In genomic region chr11:124673333-124674167, GRCh38 we compare ENCODE assay signal across 8 cellular contexts. TPM values are rescaled to one million over a fixed set of nuclear protein-coding genes. Genes with fewer than 3 reads are reported as not detected.
DNase-seq lines count a peak whose midpoint lies in the region; ATAC-seq and TF ChIP-seq lines count a peak whose summit lies in the region.

Gene SIAE, minus strand, starts transcription at chr11:124673739. Its CDS starts 31 bp downstream, at chr11:124673708.
Gene SPA17, plus strand, starts transcription at chr11:124673904. Its CDS starts 1,361 bp downstream, at chr11:124675265.

- peak within 1 kb of the TSS; percentile 90 for H3K4me3 Mint-ChIP-seq in WTC11

- CTCF ChIA-PET in A673 (lab: Charles Lee) (interaction anchor here (0.6 to 1.6 kb wide), 7 partner anchors 9 to 163 kb away, joined by 3 to 12 read pairs (median 4); no protein-coding TSS in a partner anchor), WTC11 (lab: Charles Lee) (interaction anchor here (0.6 to 3.1 kb wide), 22 partner anchors 17 to 750 kb away, joined by 3 to 26 read pairs (median 4); partner anchors contain the start of genes ESAM, NRGN, TBRG1 and VSIG2)

- peaks cover 11% of the 10 kb centered on the region for H3K4me1 Mint-ChIP-seq in WTC11

- H3K9me3 ChIP-seq in A673 (ENCODE audit: low read depth, low read length, poor library complexity, severe bottlenecking), result no peaks in the 10 kb centered on the region

- H3K27ac ChIP-seq in A673 (ENCODE audit: low read depth, low read length, poor library complexity, severe bottlenecking) (peak within 1 kb of the TSS; percentile 76), skin epidermis (peak within 1 kb of the TSS; percentile 74 to 97 (median 85))

- no peaks in the 10 kb centered on the region for H3K36me3 ChIP-seq in A673 (ENCODE audit: insufficient read depth, low read length, poor library complexity, severe bottlenecking)

- TF ChIP-seq CTCF in A673 (conservative IDR thresholded peaks at IDR 0.05; ENCODE audit: low read depth, low read length), result no peak
- TF ChIP-seq CTCF in WTC11 (IDR thresholded peaks at IDR 0.05), result no peak
- no peak for TF ChIP-seq CTCF in cardiac fibroblast (IDR thresholded peaks at IDR 0.05; ENCODE audit: low read depth, low read length)

- no peaks in the 10 kb centered on the region for H3K9me3 Mint-ChIP-seq in WTC11

- DNase-seq in A673 (ENCODE audit: low spot score) (peak; percentile 97), NCI-H2196 treated with DMSO at 0.1 percent for 48 hours (lab: John Stamatoyannopoulos, UW; ENCODE audit: unreplicated experiment) (peak; percentile 93), WTC11 (ENCODE audit: low spot score) (peak; percentile 96), cardiac fibroblast (ENCODE audit: low read depth in 2 of 2) (peak; percentile 98), iPS-NIHi11 (ENCODE audit: low spot score) (peak; percentile 97)

- no peaks in the 10 kb centered on the region for H3K27me3 ChIP-seq in A673 (replicated peaks; ENCODE audit: insufficient read depth, low read depth, low read length, poor library complexity)

- ATAC-seq in GM18858 (IDR thresholded peaks at IDR 0.05; ENCODE audit: unreplicated experiment) (peak; percentile 52), HG03066 (IDR thresholded peaks at IDR 0.05; ENCODE audit: low read depth, unreplicated experiment) (peak; percentile 85), WTC11 (peak; percentile 97)

- no peaks in the 10 kb centered on the region for H3K36me3 Mint-ChIP-seq in WTC11

- H3K27ac Mint-ChIP-seq in WTC11, result peak within 1 kb of the TSS; percentile 86

- peaks cover 23% of the 10 kb centered on the region for H3K27me3 Mint-ChIP-seq in WTC11 (ENCODE audit: low read depth)

- peak within 1 kb of the TSS; percentile 73 for H3K4me3 ChIP-seq in A673 (ENCODE audit: low read depth, low read length, poor library complexity, severe bottlenecking)
- H3K4me3 ChIP-seq in cardiac fibroblast (replicated peaks in 1 of 2; ENCODE audit: low read depth in 2 of 2, low read length in 2 of 2), result peak within 1 kb of the TSS; percentile 70 to 83
- H3K4me3 ChIP-seq in skin epidermis, result peak within 1 kb of the TSS; percentile 51 to 74 (median 60)

- POLR2A ChIA-PET in A673 (lab: Charles Lee; ENCODE audit: low non-redundant PET), result no interaction called here
- POLR2A ChIA-PET in WTC11 (lab: Charles Lee), result interaction anchor here (0.6 to 1.0 kb wide), 8 partner anchors 10 to 496 kb away, joined by 3 to 4 read pairs (median 3); partner anchors contain the start of gene ESAM

- intact Hi-C loops in A673 (cut with micrococcal nuclease; ENCODE audit: unreplicated experiment), result loop anchor here (1.0 kb wide), 1 partner anchor 73 kb away; no protein-coding TSS in a partner anchor

- H3K4me1 ChIP-seq in A673 (ENCODE audit: insufficient read depth, low read length, poor library complexity, severe bottlenecking), result peaks cover 10% of the 10 kb centered on the region

- no TSS peak for BruUV-seq in A673 (replicated peaks; lab: Mats Ljungman, UMichigan)

TF ChIP-seq in WTC11, 78 proteins besides CTCF, POLR2A, EP300 and RAD21:
- peak; percentile 57 for TF ChIP-seq FOXP1 (CRISPR knock-in tag; IDR thresholded peaks at IDR 0.05; ENCODE audit: borderline replicate concordance)
- TF ChIP-seq ATF6 (CRISPR knock-in tag; IDR thresholded peaks at IDR 0.05), result no peak
- peak; percentile 63; the same call in 1 of the 2 replicates for TF ChIP-seq GABPB1 (CRISPR knock-in tag; IDR thresholded peaks at IDR 0.05)
- 0 out of 2 replicates have a peak, but pooled peaks have one; percentile 71 for TF ChIP-seq MYBL2 (CRISPR knock-in tag; IDR thresholded peaks at IDR 0.05)
- TF ChIP-seq SP1 (CRISPR knock-in tag; conservative IDR thresholded peaks at IDR 0.05), result peak; percentile 72; the same call in 1 of the 2 replicates
- TF ChIP-seq MAX (CRISPR knock-in tag; IDR thresholded peaks at IDR 0.05), result peak; percentile 31; the same call in 1 of the 2 replicates
TF ChIP-seq in WTC11: peak in this region for 5.

RNA-seq across cellular contexts. Expression of gene SIAE, which starts in this region (rescaled TPM):
- total RNA-seq in A673 (2021) (11.2 and 12.0 TPM in 2 replicates), WTC11 (2021) (4.4 to 4.9 TPM (median 4.8 TPM) in 3 replicates)

RNA-seq across cellular contexts. Expression of gene SPA17, which starts in this region (rescaled TPM):
- total RNA-seq in A673 (2021) (22.9 and 25.8 TPM in 2 replicates), WTC11 (2021) (3.5 to 3.8 TPM (median 3.5 TPM) in 3 replicates)

Comparison
In these comparisons a context has a peak if more than half of its experiments do, and no peak if none do; other contexts are left out.
1. Peak in every context shown above with its lines: DNase-seq, ATAC-seq, H3K4me3 ChIP-seq and H3K27ac ChIP-seq.